2 cellular contexts compared by ENCODE assay signal in genomic region chr9:98150726-98151125, GRCh38.
TF ChIP-seq lines count a peak whose summit lies in the region.

No MANE protein-coding gene starts in this region.

TF ChIP-seq in GM23338, 12 proteins besides CTCF, POLR2A, EP300 and RAD21:
- TF ChIP-seq ZNF331 (CRISPR knock-in tag; IDR thresholded peaks at IDR 0.05; ENCODE audit: low read depth) (no peak), STAT1 (IDR thresholded peaks at IDR 0.05; ENCODE audit: unreplicated experiment) (no peak), JUNB (IDR thresholded peaks at IDR 0.05; ENCODE audit: unreplicated experiment) (no peak), EZH2phosphoT487 (IDR thresholded peaks at IDR 0.05; ENCODE audit: unreplicated experiment) (no peak), POLR2AphosphoS5 (IDR thresholded peaks at IDR 0.05; ENCODE audit: low read depth) (no peak), ETS1 (IDR thresholded peaks at IDR 0.05) (no peak), REST (IDR thresholded peaks at IDR 0.05; ENCODE audit: unreplicated experiment) (no peak), NANOG (IDR thresholded peaks at IDR 0.05; ENCODE audit: borderline replicate concordance) (no peak), ZNF462 (CRISPR knock-in tag; IDR thresholded peaks at IDR 0.05) (no peak), CREB1 (CRISPR knock-in tag; IDR thresholded peaks at IDR 0.05; ENCODE audit: low read depth) (no peak)

TF ChIP-seq in K562, 482 proteins besides CTCF, POLR2A, EP300 and RAD21:
- no peak for TF ChIP-seq ZBTB12 (CRISPR knock-in tag; IDR thresholded peaks at IDR 0.05)
- no peak for TF ChIP-seq ZNF518B (CRISPR knock-in tag; IDR thresholded peaks at IDR 0.05)
- no peak for TF ChIP-seq GATAD2B (IDR thresholded peaks at IDR 0.05; ENCODE audit: borderline replicate concordance)
- no peak for TF ChIP-seq CREB3L1 (IDR thresholded peaks at IDR 0.05; ENCODE audit: borderline replicate concordance, low read depth)
- peak; percentile 32; the same call in 1 of the 2 replicates for TF ChIP-seq SPI1 (IDR thresholded peaks at IDR 0.05; ENCODE audit: borderline replicate concordance, low read depth, low read length)
- TF ChIP-seq DDX20 (tag; IDR thresholded peaks at IDR 0.05; ENCODE audit: low read depth): no peak
- TF ChIP-seq ARNT (IDR thresholded peaks at IDR 0.05): no peak
